In the genomic region with DNA sequence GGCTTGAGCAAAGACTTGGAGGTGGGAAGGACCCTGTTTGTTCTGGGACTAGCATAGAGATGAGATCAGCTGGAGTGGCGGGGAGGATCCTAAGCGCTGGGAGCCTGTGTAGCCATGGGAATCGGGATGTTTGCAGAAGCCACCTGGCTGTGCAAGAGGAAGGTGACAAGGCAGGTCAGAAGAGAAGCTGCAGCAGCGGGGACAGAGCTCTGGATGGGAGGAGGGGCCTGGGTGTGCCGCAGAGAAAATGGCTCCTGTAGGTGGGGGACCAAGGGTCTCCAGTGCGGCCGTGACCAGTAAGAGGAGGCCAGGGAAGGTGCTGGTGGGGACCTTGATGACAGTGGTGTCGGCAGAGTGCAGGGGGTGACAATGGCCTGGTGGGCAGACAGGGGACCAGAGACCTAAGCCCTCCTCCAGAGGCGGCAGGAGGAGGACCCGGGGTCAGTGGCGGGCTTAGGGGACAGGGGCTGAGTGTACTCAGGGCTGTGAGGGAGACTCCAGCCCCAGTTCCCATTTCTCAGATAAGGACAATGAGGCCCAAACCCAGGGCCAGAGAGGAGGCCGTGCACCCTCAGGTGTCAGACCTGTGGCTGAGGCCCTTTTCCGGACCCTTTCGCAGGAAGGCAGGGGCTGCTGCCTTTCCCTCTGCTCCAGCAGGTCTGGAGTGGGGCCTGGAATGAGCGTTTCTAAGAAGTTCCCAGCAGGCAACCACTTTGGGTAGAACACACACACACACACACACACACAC, we compare ENCODE assay signal across 15 cellular contexts.
A peak's percentile ranks its signal among the peaks of the same experiment; 100 is the strongest.
DNase-seq lines count a peak whose midpoint lies in the region; ATAC-seq and TF ChIP-seq lines count a peak whose summit lies in the region.
"Had no signal": no experiment of that assay in that cellular context is flagged by ENCODE, and none has a peak within 500 bp of the region (broad histone marks: within the 10 kb centered on the region; RNA-seq: fewer than 3 reads in every experiment).

No MANE protein-coding gene starts in this region.

- H3K4me3 ChIP-seq in right cardiac atrium (ENCODE audit: low read length) = no peak overlapping the region
- H3K4me3 ChIP-seq in suprapubic skin = no peak overlapping the region
- H3K4me3 ChIP-seq: ascending aorta, coronary artery, GM12878 had no signal

- TF ChIP-seq POLR2A in suprapubic skin (IDR thresholded peaks at IDR 0.05) = no peak

- no peak for ATAC-seq in Right ventricle myocardium inferior
- ATAC-seq in right cardiac atrium = no peak
- ATAC-seq in GM21737 (IDR thresholded peaks at IDR 0.05; ENCODE audit: unreplicated experiment) = no peak
- ATAC-seq: GM12878 had no signal

- DNase-seq in Right ventricle myocardium inferior (ENCODE audit: missing footprints) = peak; percentile 54
- no peak for DNase-seq in right cardiac atrium
- peak; percentile 78 for DNase-seq in NCI-H510A (lab: John Stamatoyannopoulos, UW)
- DNase-seq in islet precursor cell = peak; percentile 49
- peak; percentile 36 to 45 for DNase-seq in suprapubic skin (ENCODE audit: low spot score in 2 of 2)
- no peak for DNase-seq in superior temporal gyrus (ENCODE audit: extremely low spot score)
- no peak for DNase-seq in OCI-M2 (lab: John Stamatoyannopoulos, UW; ENCODE audit: unreplicated experiment)
- DNase-seq: activated CD4-positive, alpha-beta T cell treated with anti-CD3 and anti-CD28 coated beads, Interleukin-2, amount 50 U/mL, for 48 hours; activated gamma-delta T cell; erythroblast had no signal

- H3K4me1 ChIP-seq in right cardiac atrium (ENCODE audit: control insufficient read depth, insufficient read depth, low read length) (no peaks in the 10 kb centered on the region), suprapubic skin (no peaks in the 10 kb centered on the region)
- H3K4me1 ChIP-seq: ascending aorta, parathyroid adenoma had no signal

- H3K27me3 ChIP-seq in right cardiac atrium (ENCODE audit: control insufficient read depth, insufficient read depth) (no peaks in the 10 kb centered on the region), suprapubic skin (no peaks in the 10 kb centered on the region)
- H3K27me3 ChIP-seq: ascending aorta had no signal

- H3K27ac ChIP-seq in right cardiac atrium (ENCODE audit: low read length) = no peak overlapping the region
- no peak overlapping the region for H3K27ac ChIP-seq in suprapubic skin
- H3K27ac ChIP-seq: ascending aorta, coronary artery, parathyroid adenoma had no signal

- intact Hi-C loops in Right ventricle myocardium inferior (cut with DNase I) = no loop called here
- intact Hi-C loops in right cardiac atrium (cut with DNase I) = no loop called here

- 91% methylated on average over 15 of the region's 15 CpGs for WGBS in right cardiac atrium
- WGBS in suprapubic skin = 90% methylated on average over 15 of the region's 15 CpGs

- H3K9me3 ChIP-seq in right cardiac atrium (ENCODE audit: control insufficient read depth, low read length) (no peaks in the 10 kb centered on the region), suprapubic skin (no peaks in the 10 kb centered on the region)
- H3K9me3 ChIP-seq: ascending aorta had no signal

- TF ChIP-seq CTCF in suprapubic skin (IDR thresholded peaks at IDR 0.05) = no peak

- no peaks in the 10 kb centered on the region for H3K36me3 ChIP-seq in suprapubic skin
- H3K36me3 ChIP-seq: ascending aorta had no signal

- TF ChIP-seq EP300 in suprapubic skin (IDR thresholded peaks at IDR 0.05) = no peak

Comparison
In these comparisons a context has a peak if more than half of its experiments do, and no peak if none do; other contexts are left out.
1. DNase-seq: peak in Right ventricle myocardium inferior (single experiment), NCI-H510A (single experiment), islet precursor cell (single experiment) and suprapubic skin (2 of 2); none in right cardiac atrium (0 of 3), superior temporal gyrus (single experiment) and OCI-M2 (single experiment).